In genomic region chrX:118498755-118499154, GRCh38 we compare ENCODE assay signal across 16 cellular contexts. TPM values are rescaled to one million over a fixed set of nuclear protein-coding genes. Genes with fewer than 3 reads are reported as not detected.
A peak's percentile ranks its signal among the peaks of the same experiment; 100 is the strongest.
DNase-seq lines count a peak whose midpoint lies in the region; ATAC-seq, FAIRE-seq and TF ChIP-seq lines count a peak whose summit lies in the region.
"Had no signal": no experiment of that assay in that cellular context is flagged by ENCODE, and none has a peak within 500 bp of the region (broad histone marks: within the 10 kb centered on the region; RNA-seq: fewer than 3 reads in every experiment).

No MANE protein-coding gene starts in this region.

- H3K9me3 ChIP-seq in HUES48 (ENCODE audit: control insufficient read depth, insufficient read depth, low read length) (no peaks in the 10 kb centered on the region), GM12878 (replicated peaks; ENCODE audit: control insufficient read depth, insufficient read depth, low read length) (no peaks in the 10 kb centered on the region)
- H3K9me3 ChIP-seq: MG63, pancreas had no signal

- no peak overlapping the region for H4K5ac ChIP-seq in mesendoderm (ENCODE audit: low read length)

- no peak for TF ChIP-seq RAD21 in GM12878 (IDR thresholded peaks at IDR 0.05; ENCODE audit: insufficient read depth, low read depth, low read length)

- H3K27ac ChIP-seq in HUES48 (ENCODE audit: low read depth, low read length) (peak overlapping the region; percentile 46), GM12878 (ENCODE audit: control insufficient read depth, insufficient read depth) (no peak overlapping the region), mesendoderm (ENCODE audit: low read depth, low read length) (no peak overlapping the region)
- H3K27ac ChIP-seq: dorsolateral prefrontal cortex, pancreas had no signal

- WGBS in GM12878 (ENCODE audit: insufficient coverage, insufficient replicate concordance, low lambda C conversion rate, missing lambda C conversion rate): 0% methylated on average over 2 of the region's 2 CpGs
- no CpG with 5 or more reads among the region's 2 CpGs for WGBS in mesendoderm (ENCODE audit: extremely low coverage, insufficient coverage, low lambda C conversion rate)

- H3K4me1 ChIP-seq in HUES48 (ENCODE audit: control insufficient read depth, insufficient read depth, low read length): peaks cover 36% of the 10 kb centered on the region
- H3K4me1 ChIP-seq in GM12878 (ENCODE audit: control insufficient read depth, insufficient read depth, low read length): peaks cover 5% of the 10 kb centered on the region; the same call in 1 of the 2 replicates
- no peaks in the 10 kb centered on the region for H3K4me1 ChIP-seq in mesendoderm (ENCODE audit: control insufficient read depth, low read depth, low read length)
- H3K4me1 ChIP-seq: pancreas had no signal

- RAD21 ChIA-PET in GM12878 (lab: Charles Lee; ENCODE audit: unreplicated experiment): interaction anchor here (3.7 kb wide), 1 partner anchor 30 kb away, joined by 33 read pairs; no protein-coding TSS in a partner anchor

- TF ChIP-seq POLR2A in GM12878 (IDR thresholded peaks at IDR 0.05; ENCODE audit: low read depth, low read length): no peak

- no peak for ATAC-seq in GM12878
- ATAC-seq in natural killer cell treated with Interleukin-12 subunit alpha and Interleukin-12 subunit beta and Interleukin-15 and Interleukin-18, amount 100 ng/mL, for 72 hours: no peak
- ATAC-seq: pancreas had no signal

- DNase-seq in T-helper 2 cell treated with Interferon-gamma antibody and Interleukin-4, amounts not matched to agents 5 μg/mL and 100 μg/mL, for 36 hours (ENCODE audit: low spot score): no peak
- DNase-seq in T-helper 2 cell: no peak
- no peak for DNase-seq in GM12878 (ENCODE audit: low read depth, low spot score)
- no peak for DNase-seq in natural killer cell treated with Interleukin-12 subunit alpha and Interleukin-12 subunit beta and Interleukin-15 and Interleukin-18, amount 100 ng/mL, for 72 hours (ENCODE audit: low spot score)
- DNase-seq in DMS114 treated with DMSO at 0.1 percent for 48 hours (lab: John Stamatoyannopoulos, UW; ENCODE audit: unreplicated experiment): no peak
- DNase-seq in mesendoderm: no peak
- no peak for DNase-seq in GM13976 (ENCODE audit: low spot score)
- DNase-seq: 8988T, dorsolateral prefrontal cortex, MG63, NCI-H2029 treated with DMSO at 0.1 percent for 48 hours, pancreas, RPMI8226, small intestine, substantia nigra had no signal

- H2BK15ac ChIP-seq in mesendoderm (replicated peaks; ENCODE audit: low read depth): no peak overlapping the region

- H3K4me1 Mint-ChIP-seq in T-helper 2 cell treated with Interferon-gamma antibody and Interleukin-4, amounts not matched to agents 5 μg/mL and 100 μg/mL, for 36 hours (ENCODE audit: low read depth): peaks cover 41% of the 10 kb centered on the region
- H3K4me1 Mint-ChIP-seq in natural killer cell treated with Interleukin-12 subunit alpha and Interleukin-12 subunit beta and Interleukin-15 and Interleukin-18, amount 100 ng/mL, for 72 hours (ENCODE audit: low read depth in 2 of 2): peaks cover 36 to 43% of the 10 kb centered on the region in 2 donors

- no peak overlapping the region for H3K56ac ChIP-seq in mesendoderm (ENCODE audit: low read length)

- no peak overlapping the region for H3K4ac ChIP-seq in mesendoderm (ENCODE audit: low read depth, low read length)

- peaks cover 28% of the 10 kb centered on the region for H3K36me3 Mint-ChIP-seq in T-helper 2 cell treated with Interferon-gamma antibody and Interleukin-4, amounts not matched to agents 5 μg/mL and 100 μg/mL, for 36 hours (ENCODE audit: low read depth)
- H3K36me3 Mint-ChIP-seq in natural killer cell treated with Interleukin-12 subunit alpha and Interleukin-12 subunit beta and Interleukin-15 and Interleukin-18, amount 100 ng/mL, for 72 hours: no peaks in the 10 kb centered on the region

- no peak overlapping the region for H3K23ac ChIP-seq in mesendoderm (ENCODE audit: low read length)

- H2AK5ac ChIP-seq in mesendoderm (ENCODE audit: low read length): no peak overlapping the region

- POLR2A ChIA-PET in GM12878 (lab: Charles Lee): interaction anchor here (1.8 kb wide), 1 partner anchor 37 kb away, joined by 7 read pairs; no protein-coding TSS in a partner anchor

- no peak for TF ChIP-seq EP300 in GM12878 (IDR thresholded peaks at IDR 0.05; ENCODE audit: borderline replicate concordance in 1 of 2, control insufficient read depth in 1 of 2, low read depth in 2 of 2, low read length in 2 of 2)

- TF ChIP-seq CTCF in GM12878 (IDR thresholded peaks at IDR 0.05 in 2 of 3, conservative IDR thresholded peaks at IDR 0.05 in 1 of 3; ENCODE audit: control insufficient read depth in 2 of 3, extremely low read depth in 1 of 3, insufficient read depth in 1 of 3, low read depth in 3 of 3, low read length in 3 of 3) (no peak), GM13976 (IDR thresholded peaks at IDR 0.05; ENCODE audit: borderline replicate concordance, control extremely low read depth, extremely low read depth, insufficient read depth, missing control alignments) (no peak)

- BruUV-seq in GM12878 (replicated peaks; lab: Mats Ljungman, UMichigan): no TSS peak

- H3K4me2 ChIP-seq in GM12878 (ENCODE audit: control insufficient read depth, insufficient read depth) (no peak overlapping the region), mesendoderm (ENCODE audit: low read length) (no peak overlapping the region)

- in situ Hi-C loops in GM12878 (cut with MboI) (no loop called here), GM13976 (cut with MboI; ENCODE audit: low sequenced_read_pairs, unreplicated experiment) (no loop called here)

- H4K8ac ChIP-seq in mesendoderm (ENCODE audit: low read depth, low read length): no peak overlapping the region

- H3K27me3 Mint-ChIP-seq in T-helper 2 cell treated with Interferon-gamma antibody and Interleukin-4, amounts not matched to agents 5 μg/mL and 100 μg/mL, for 36 hours (ENCODE audit: low read depth): no peaks in the 10 kb centered on the region
- no peaks in the 10 kb centered on the region for H3K27me3 Mint-ChIP-seq in natural killer cell treated with Interleukin-12 subunit alpha and Interleukin-12 subunit beta and Interleukin-15 and Interleukin-18, amount 100 ng/mL, for 72 hours

- no peak overlapping the region for H2BK120ac ChIP-seq in mesendoderm (ENCODE audit: low read depth, low read length)

- no peak overlapping the region for H2BK5ac ChIP-seq in mesendoderm (ENCODE audit: low read length)

- H3K79me1 ChIP-seq in mesendoderm (ENCODE audit: low read length): no peaks in the 10 kb centered on the region

- no peaks in the 10 kb centered on the region for H3K9me3 Mint-ChIP-seq in T-helper 2 cell treated with Interferon-gamma antibody and Interleukin-4, amounts not matched to agents 5 μg/mL and 100 μg/mL, for 36 hours
- H3K9me3 Mint-ChIP-seq in natural killer cell treated with Interleukin-12 subunit alpha and Interleukin-12 subunit beta and Interleukin-15 and Interleukin-18, amount 100 ng/mL, for 72 hours: peaks cover 3% of the 10 kb centered on the region

- H3K9ac ChIP-seq in HUES48 (ENCODE audit: low read depth, low read length) (peak overlapping the region; percentile 55; the same call in 1 of the 2 replicates), GM12878 (ENCODE audit: control insufficient read depth, insufficient read depth, low read length) (no peak overlapping the region), mesendoderm (ENCODE audit: low read length) (no peak overlapping the region)

- SMC1A ChIA-PET in GM12878 (lab: Charles Lee; ENCODE audit: uncharacterized antibody, unreplicated experiment): interaction anchor here (0.7 to 1.6 kb wide), 4 partner anchors 17 to 759 kb away, joined by 3 to 4 read pairs (median 4); no protein-coding TSS in a partner anchor

- no peak overlapping the region for H3K18ac ChIP-seq in mesendoderm (ENCODE audit: low read length)

- H3K27me3 ChIP-seq in HUES48 (ENCODE audit: control insufficient read depth, insufficient read depth, low read length): peaks cover 35% of the 10 kb centered on the region
- H3K27me3 ChIP-seq in GM12878 (replicated peaks in 1 of 2; ENCODE audit: control insufficient read depth in 2 of 2, insufficient read depth in 2 of 2, low read length in 1 of 2): no peaks in the 10 kb centered on the region
- peaks cover 3% of the 10 kb centered on the region for H3K27me3 ChIP-seq in mesendoderm (ENCODE audit: insufficient read depth, low read length, poor library complexity)
- H3K27me3 ChIP-seq: MG63 had no signal

- H2AFZ ChIP-seq in GM12878 (ENCODE audit: control insufficient read depth, low read depth, low read length): no peak overlapping the region

- H3K27ac Mint-ChIP-seq in T-helper 2 cell treated with Interferon-gamma antibody and Interleukin-4, amounts not matched to agents 5 μg/mL and 100 μg/mL, for 36 hours: no peak overlapping the region
- H3K27ac Mint-ChIP-seq in natural killer cell treated with Interleukin-12 subunit alpha and Interleukin-12 subunit beta and Interleukin-15 and Interleukin-18, amount 100 ng/mL, for 72 hours: peak overlapping the region; percentile 34 to 95

- peak overlapping the region; percentile 48 for H3K4me3 ChIP-seq in HUES48 (ENCODE audit: low read depth, low read length)
- peak overlapping the region; percentile 44; the same call in 1 of the 2 replicates for H3K4me3 ChIP-seq in GM12878
- H3K4me3 ChIP-seq in mesendoderm (ENCODE audit: low read length): no peak overlapping the region
- H3K4me3 ChIP-seq: MG63, pancreas had no signal

- H4K20me1 ChIP-seq in GM12878 (ENCODE audit: control insufficient read depth, insufficient read depth): no peaks in the 10 kb centered on the region

- intact Hi-C loops in GM12878 (cut with micrococcal nuclease; ENCODE audit: unreplicated experiment): no loop called here

- H3K36me3 ChIP-seq in HUES48 (ENCODE audit: control insufficient read depth, insufficient read depth, low read length) (no peaks in the 10 kb centered on the region), GM12878 (ENCODE audit: control insufficient read depth in 2 of 2, insufficient read depth in 2 of 2, low read length in 1 of 2) (no peaks in the 10 kb centered on the region), mesendoderm (ENCODE audit: control insufficient read depth, insufficient read depth, low read length) (no peaks in the 10 kb centered on the region)
- H3K36me3 ChIP-seq: MG63, pancreas had no signal

- CTCF ChIA-PET in GM12878 (lab: Yijun Ruan, JAX): interaction anchor here (0.7 to 0.8 kb wide), 3 partner anchors 33 to 58 kb away, joined by 3 read pairs; no protein-coding TSS in a partner anchor

- H3K4me3 Mint-ChIP-seq in T-helper 2 cell treated with Interferon-gamma antibody and Interleukin-4, amounts not matched to agents 5 μg/mL and 100 μg/mL, for 36 hours: peak overlapping the region; percentile 96
- H3K4me3 Mint-ChIP-seq in natural killer cell treated with Interleukin-12 subunit alpha and Interleukin-12 subunit beta and Interleukin-15 and Interleukin-18, amount 100 ng/mL, for 72 hours: peak overlapping the region; percentile 66

- no peak for FAIRE-seq in GM12878 (lab: Jason Lieb, UNC)
- FAIRE-seq: pancreas, small intestine had no signal

- H3K79me2 ChIP-seq in GM12878 (ENCODE audit: control insufficient read depth, insufficient read depth, low read length) (peaks cover 26% of the 10 kb centered on the region), mesendoderm (ENCODE audit: control insufficient read depth, insufficient read depth, low read length) (no peaks in the 10 kb centered on the region)

RNA-seq across cellular contexts. Expression of gene DOCK11, which starts 3.1 kb away (rescaled TPM):
- total RNA-seq in GM12878 (2013; cell fraction: nucleolus; rRNA removed): 27.8 and 29.5 TPM in 2 replicates
- total RNA-seq in GM12878 (2014; rRNA removed) (26.9 and 32.0 TPM in 2 replicates), GM12878 (2014; rRNA removed; fragmentation: Illumina TruSeq; extraction: Trizol) (29.4 and 30.7 TPM in 2 replicates), GM12878 (2021) (23.7 and 24.0 TPM in 2 replicates)
- 9.7 TPM for polyA plus RNA-seq in GM12878 (2011; ENCODE audit: low read depth)
- polyA plus RNA-seq in GM12878 (2011; rRNA removed) (17.1 and 27.4 TPM in 2 replicates), GM12878 (2014; fragmentation: Illumina TruSeq; extraction: Trizol) (22.3 and 29.1 TPM in 2 replicates), GM12878 (2014; fragmentation: Nextera tagmentation; extraction: Ambion mirVana) (10 to 100 TPM; 17.3 to 27.7 TPM), GM12878 (2014; rRNA removed) (15.2 and 17.3 TPM in 2 replicates), GM12878 (2016; fragmentation: Nextera tagmentation; extraction: Ambion mirVana) (10 to 100 TPM; 16.3 to 17.0 TPM)
- 6.9 and 7.2 TPM in 2 replicates for polyA plus RNA-seq in GM12878 (2011; cell fraction: cytosol; rRNA removed)
- 8.8 and 9.3 TPM in 2 replicates for polyA plus RNA-seq in GM12878 (2011; cell fraction: nucleus; rRNA removed)
- polyA plus RNA-seq in GM12878 (2012): 16.5 and 17.2 TPM in 2 replicates
- polyA minus RNA-seq in GM12878 (2011; rRNA and poly(A)+ RNA removed): 17.2 and 25.0 TPM in 2 replicates
- 7.9 and 10.2 TPM in 2 replicates for polyA minus RNA-seq in GM12878 (2011; cell fraction: cytosol; rRNA and poly(A)+ RNA removed)
- polyA minus RNA-seq in GM12878 (2011; cell fraction: nucleus; rRNA and poly(A)+ RNA removed): 6.9 and 8.0 TPM in 2 replicates
- total RNA-seq in natural killer cell treated with Interleukin-12 subunit alpha and Interleukin-12 subunit beta and Interleukin-15 and Interleukin-18, amount 100 ng/mL, for 72 hours: 10 to 100 TPM; 32.0 to 44.5 TPM
- polyA plus RNA-seq in mesendoderm (2013, experiment 1 of 2): 1.7 TPM
- 1.5 TPM for polyA plus RNA-seq in mesendoderm (2013, experiment 2 of 2)
